In the genomic region with DNA sequence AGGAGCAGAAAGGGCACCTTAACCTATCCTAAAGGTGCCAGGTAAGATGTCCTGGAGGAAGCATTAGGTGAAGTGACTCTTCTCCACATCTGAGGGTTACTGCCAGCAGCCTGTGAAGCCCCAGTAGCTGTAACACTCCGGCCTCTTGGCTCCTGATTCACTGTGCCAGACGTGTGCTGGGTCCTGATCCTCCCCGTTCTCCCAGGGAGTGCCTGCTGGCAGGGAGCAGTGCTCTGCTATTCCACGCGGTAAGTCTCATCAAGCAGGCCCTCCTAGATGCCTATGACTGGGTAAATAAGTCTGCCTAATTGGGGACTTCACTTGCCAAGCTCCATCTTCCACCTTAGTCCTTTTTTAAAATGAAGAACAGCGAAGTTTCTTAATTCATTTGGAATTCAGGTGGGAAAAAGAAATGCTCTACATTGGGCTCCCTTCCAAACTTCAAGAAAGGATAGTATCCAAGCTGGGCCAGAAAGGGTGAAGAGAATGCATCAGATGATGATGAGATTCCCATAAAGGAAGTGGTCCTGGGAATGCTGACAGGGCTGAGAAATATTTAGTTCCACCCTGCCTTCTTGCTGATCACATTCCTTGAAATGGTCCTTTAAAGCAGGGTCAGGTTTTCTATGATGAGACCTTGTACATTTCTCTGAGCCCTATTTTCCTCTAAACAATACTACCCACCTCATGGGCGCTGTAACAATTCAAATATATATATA, we compare ENCODE assay signal across 9 cellular contexts.
A peak's percentile ranks its signal among the peaks of the same experiment; 100 is the strongest.
DNase-seq lines count a peak whose midpoint lies in the region; ATAC-seq, FAIRE-seq and TF ChIP-seq lines count a peak whose summit lies in the region.
"Had no signal": no experiment of that assay in that cellular context is flagged by ENCODE, and none has a peak within 500 bp of the region (broad histone marks: within the 10 kb centered on the region; RNA-seq: fewer than 3 reads in every experiment).

No MANE protein-coding gene starts in this region.

- no peak for TF ChIP-seq CTCF in foreskin fibroblast (IDR thresholded peaks at IDR 0.05; ENCODE audit: low read depth, low read length)

- no peak overlapping the region for H2BK120ac ChIP-seq in neuronal stem cell (ENCODE audit: low read depth, low read length)

- H3K27me3 ChIP-seq in neuronal stem cell (ENCODE audit: control insufficient read depth in 3 of 3, insufficient read depth in 3 of 3, low read depth in 1 of 3, low read length in 3 of 3), result no peaks in the 10 kb centered on the region

- no peak overlapping the region for H4K91ac ChIP-seq in neuronal stem cell (ENCODE audit: low read depth, low read length, poor library complexity)

- H3K27ac ChIP-seq in skin epidermis, result peak overlapping the region in 20 of 21 experiments; percentile 28 to 91 (median 74)
- no peak overlapping the region for H3K27ac ChIP-seq in neuronal stem cell (replicated peaks; ENCODE audit: low read length)

- no peak overlapping the region for H2BK12ac ChIP-seq in neuronal stem cell (ENCODE audit: low read length)

- H3K9ac ChIP-seq in neuronal stem cell (ENCODE audit: low read depth, low read length, poor library complexity), result no peak overlapping the region

- ATAC-seq in GM18870 (IDR thresholded peaks at IDR 0.05; ENCODE audit: unreplicated experiment), result no peak
- ATAC-seq in GM21619 (IDR thresholded peaks at IDR 0.05; ENCODE audit: unreplicated experiment), result no peak

- H3K23ac ChIP-seq in neuronal stem cell (ENCODE audit: low read depth, low read length, poor library complexity), result no peak overlapping the region

- peak overlapping the region; percentile 83 for H3K27ac Mint-ChIP-seq in activated naive CD8-positive, alpha-beta T cell

- H2BK5ac ChIP-seq in neuronal stem cell (ENCODE audit: low read length), result no peak overlapping the region

- no peaks in the 10 kb centered on the region for H3K27me3 Mint-ChIP-seq in activated naive CD8-positive, alpha-beta T cell

- H3K4ac ChIP-seq in neuronal stem cell (ENCODE audit: low read length), result no peak overlapping the region

- H3K36me3 ChIP-seq in neuronal stem cell (replicated peaks in 1 of 2; ENCODE audit: control insufficient read depth in 2 of 2, insufficient read depth in 2 of 2, low read length in 2 of 2), result no peaks in the 10 kb centered on the region

- peaks cover 14 to 33% of the 10 kb centered on the region in 2 donors for H3K4me1 ChIP-seq in neuronal stem cell (ENCODE audit: control insufficient read depth in 2 of 2, insufficient read depth in 1 of 2, low read depth in 1 of 2, low read length in 2 of 2)

- H3K9me3 ChIP-seq in neuronal stem cell (replicated peaks in 1 of 2; ENCODE audit: control insufficient read depth in 2 of 2, insufficient read depth in 1 of 2, low read depth in 1 of 2, low read length in 2 of 2), result no peaks in the 10 kb centered on the region

- H3K4me2 ChIP-seq in neuronal stem cell (ENCODE audit: insufficient read depth, low read length, poor library complexity, severe bottlenecking), result no peak overlapping the region

- H3K9me3 Mint-ChIP-seq in activated naive CD8-positive, alpha-beta T cell (ENCODE audit: low read depth), result no peaks in the 10 kb centered on the region

- H2BK15ac ChIP-seq in neuronal stem cell (ENCODE audit: low read length), result no peak overlapping the region

- no CpG with 5 or more reads among the region's 7 CpGs for WGBS in neuronal stem cell (ENCODE audit: extremely low coverage in 2 of 2, insufficient read length in 2 of 2, insufficient replicate concordance in 1 of 2), 2 donors

- no peak for FAIRE-seq in GM19239 (lab: Jason Lieb, UNC)

- no peak overlapping the region for H2AFZ ChIP-seq in neuronal stem cell (ENCODE audit: low read length)

- no peak overlapping the region for H2AK5ac ChIP-seq in neuronal stem cell (ENCODE audit: low read depth, low read length)

- H3K14ac ChIP-seq in neuronal stem cell (ENCODE audit: low read length), result no peak overlapping the region

- DNase-seq in GM03348 (ENCODE audit: low spot score) (peak; percentile 53), foreskin fibroblast (peak; percentile 50 to 69), neuronal stem cell (ENCODE audit: low spot score) (no peak), GM19239 (ENCODE audit: insufficient read length, low spot score) (no peak)
- DNase-seq: activated CD8-positive, alpha-beta memory T cell treated with anti-CD3 and anti-CD28 coated beads, Interleukin-2, amount 50 U/mL, for 48 hours had no signal

- H3K4me1 Mint-ChIP-seq in activated naive CD8-positive, alpha-beta T cell (ENCODE audit: low read depth), result peaks cover 69% of the 10 kb centered on the region

- no peak overlapping the region for H3K18ac ChIP-seq in neuronal stem cell (ENCODE audit: low read length)

- peaks cover 17% of the 10 kb centered on the region for H3K36me3 Mint-ChIP-seq in activated naive CD8-positive, alpha-beta T cell

- H3K4me3 ChIP-seq in foreskin fibroblast (ENCODE audit: low read depth in 1 of 2, low read length in 2 of 2) (no peak overlapping the region), skin epidermis (no peak overlapping the region), neuronal stem cell (ENCODE audit: low read length in 2 of 2) (no peak overlapping the region)

- no peak overlapping the region for H4K8ac ChIP-seq in neuronal stem cell (ENCODE audit: low read depth, low read length)

- H3K4me3 Mint-ChIP-seq in activated naive CD8-positive, alpha-beta T cell, result no peak overlapping the region

- no peaks in the 10 kb centered on the region for H3K79me1 ChIP-seq in neuronal stem cell (ENCODE audit: low read depth, low read length)

Comparison
In these comparisons a context has a peak if more than half of its experiments do, and no peak if none do; other contexts are left out.
1. DNase-seq: peak in GM03348 (single experiment) and foreskin fibroblast (2 of 2); none in neuronal stem cell (single experiment) and GM19239 (single experiment).